In the genomic region with DNA sequence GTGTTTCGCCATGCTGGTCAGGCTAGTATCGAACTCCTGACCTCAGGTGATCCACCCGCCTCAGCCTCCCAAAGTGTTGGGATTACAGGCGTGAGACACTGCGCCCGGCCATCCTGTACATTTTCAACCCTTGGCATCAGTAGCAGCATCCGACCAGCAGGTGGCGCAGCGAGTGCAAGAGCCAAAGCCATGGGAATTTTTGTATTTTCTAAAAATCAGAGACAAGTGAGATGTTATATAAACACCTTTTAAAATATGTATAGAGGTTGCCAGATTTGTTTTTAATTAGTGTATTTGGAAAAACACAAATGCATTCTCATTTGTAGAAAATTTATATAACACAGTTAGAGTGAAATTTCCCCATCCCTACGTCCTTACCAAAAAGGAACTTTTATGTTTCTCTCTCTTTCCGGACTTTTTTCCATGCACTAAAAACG, we compare ENCODE assay signal across 8 cellular contexts. TPM values are rescaled to one million over a fixed set of nuclear protein-coding genes. Genes with fewer than 3 reads are reported as not detected.
A peak's percentile ranks its signal among the peaks of the same experiment; 100 is the strongest.
DNase-seq lines count a peak whose midpoint lies in the region; ATAC-seq, FAIRE-seq and TF ChIP-seq lines count a peak whose summit lies in the region.

No MANE protein-coding gene starts in this region.

- no peaks in the 10 kb centered on the region for H4K20me1 ChIP-seq in endothelial cell of umbilical vein (replicated peaks; ENCODE audit: control insufficient read depth, extremely low read depth, insufficient read depth, low read length)

- CTCF ChIA-PET in endothelial cell of umbilical vein (lab: Charles Lee), result interaction anchor here (0.7 to 8.9 kb wide), 32 partner anchors 9 to 390 kb away, joined by 3 to 195 read pairs (median 5); a partner anchor contains a TSS

- dilution Hi-C loops in endothelial cell of umbilical vein (cut with MboI; ENCODE audit: extremely low pct_ligation_motif_present, low sequenced_read_pairs), result no loop called here

- no TSS peak for BruUV-seq in endothelial cell of umbilical vein (replicated peaks; lab: Mats Ljungman, UMichigan)

- ATAC-seq in HG02852 (IDR thresholded peaks at IDR 0.05; ENCODE audit: unreplicated experiment) (peak; percentile 46), GM21447 (IDR thresholded peaks at IDR 0.05; ENCODE audit: unreplicated experiment) (no peak)

- no peak overlapping the region for H2AFZ ChIP-seq in endothelial cell of umbilical vein (ENCODE audit: low read depth, low read length)

- H3K9me3 ChIP-seq in endothelial cell of umbilical vein (replicated peaks; ENCODE audit: control insufficient read depth, insufficient read depth, low read length), result no peaks in the 10 kb centered on the region

- intact Hi-C loops in endothelial cell of umbilical vein (cut with micrococcal nuclease), result loop anchor here (1.0 to 10.0 kb wide), 6 partner anchors 14 to 987 kb away; no protein-coding TSS in a partner anchor

- H3K4me1 ChIP-seq in endothelial cell of umbilical vein (ENCODE audit: control insufficient read depth, extremely low read depth, insufficient read depth, low read length), result peaks cover 27% of the 10 kb centered on the region

- H3K9me1 ChIP-seq in endothelial cell of umbilical vein (replicated peaks; ENCODE audit: control insufficient read depth, extremely low read depth, insufficient read depth, low read length), result no peaks in the 10 kb centered on the region

- H3K27me3 ChIP-seq in endothelial cell of umbilical vein (ENCODE audit: control insufficient read depth in 2 of 2, insufficient read depth in 2 of 2, low read length in 2 of 2), result no peaks in the 10 kb centered on the region

- no peak overlapping the region for H3K4me2 ChIP-seq in endothelial cell of umbilical vein (ENCODE audit: insufficient read depth, low read length)

- TF ChIP-seq CTCF in endothelial cell of umbilical vein (IDR thresholded peaks at IDR 0.05; ENCODE audit: extremely low read depth in 1 of 2, insufficient read depth in 1 of 2, low read depth in 1 of 2, low read length in 2 of 2), result peak; percentile 79 to 83

- H3K9ac ChIP-seq in endothelial cell of umbilical vein (replicated peaks; ENCODE audit: extremely low read depth, insufficient read depth, low read length), result peak overlapping the region; percentile 74

- H3K79me2 ChIP-seq in endothelial cell of umbilical vein (ENCODE audit: control insufficient read depth, insufficient read depth, low read length), result no peaks in the 10 kb centered on the region

- DNase-seq in D341Med (ENCODE audit: low spot score) (peak; percentile 69), NOMO-1 (lab: John Stamatoyannopoulos, UW; ENCODE audit: unreplicated experiment in 2 of 2) (peak; percentile 63 to 72), endothelial cell of umbilical vein (ENCODE audit: low read depth, low spot score) (peak; percentile 75), myocyte (ENCODE audit: low read depth) (peak; percentile 85)
- peak; percentile 44 to 75 (median 45) for DNase-seq in activated CD8-positive, alpha-beta memory T cell treated with anti-CD3 and anti-CD28 coated beads for 48 hours (ENCODE audit: low read depth in 2 of 3, low spot score in 2 of 3)
- DNase-seq in stimulated activated CD8-positive, alpha-beta memory T cell treated with anti-CD3 and anti-CD28 coated beads, Interleukin-7, amount 100 ng/mL, for 1 hour (ENCODE audit: low read depth in 2 of 2), result peak; percentile 46 to 59

- no peak overlapping the region for H3K4me3 ChIP-seq in endothelial cell of umbilical vein (replicated peaks in 1 of 3; ENCODE audit: insufficient read depth in 1 of 3, low read depth in 1 of 3, low read length in 3 of 3)

- H3K27ac ChIP-seq in endothelial cell of umbilical vein (ENCODE audit: insufficient read depth, low read depth, low read length), result peak overlapping the region; percentile 91

- POLR2A ChIA-PET in endothelial cell of umbilical vein (lab: Charles Lee), result no interaction called here

- TF ChIP-seq POLR2A in endothelial cell of umbilical vein (IDR thresholded peaks at IDR 0.05; ENCODE audit: low read depth, low read length), result no peak

- no peaks in the 10 kb centered on the region for H3K36me3 ChIP-seq in endothelial cell of umbilical vein (ENCODE audit: control insufficient read depth in 2 of 2, extremely low read depth in 1 of 2, insufficient read depth in 2 of 2, low read length in 2 of 2)

- peak; percentile 78 for FAIRE-seq in endothelial cell of umbilical vein (lab: Jason Lieb, UNC)

TF ChIP-seq in endothelial cell of umbilical vein, 7 proteins besides CTCF, POLR2A, EP300 and RAD21:
- no peak for TF ChIP-seq MYC (IDR thresholded peaks at IDR 0.05; ENCODE audit: low read depth, low read length)
- no peak for TF ChIP-seq POLR2AphosphoS5 (IDR thresholded peaks at IDR 0.05; ENCODE audit: insufficient read depth, low read depth, low read length)
- no peak for TF ChIP-seq JUN (IDR thresholded peaks at IDR 0.05; ENCODE audit: borderline replicate concordance, insufficient read depth, insufficient read length, low read depth)
- TF ChIP-seq FOS (IDR thresholded peaks at IDR 0.05; ENCODE audit: borderline replicate concordance, insufficient read depth, low read length), result no peak
- TF ChIP-seq, protein P1, sequence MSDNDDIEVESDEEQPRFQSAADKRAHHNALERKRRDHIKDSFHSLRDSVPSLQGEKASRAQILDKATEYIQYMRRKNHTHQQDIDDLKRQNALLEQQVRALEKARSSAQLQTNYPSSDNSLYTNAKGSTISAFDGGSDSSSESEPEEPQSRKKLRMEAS (IDR thresholded peaks at IDR 0.05; ENCODE audit: insufficient read depth, insufficient read length), result no peak
- TF ChIP-seq EZH2 (IDR thresholded peaks at IDR 0.05; ENCODE audit: borderline replicate concordance, low read depth, low read length, severe bottlenecking), result no peak
- TF ChIP-seq GATA2 (IDR thresholded peaks at IDR 0.05; ENCODE audit: insufficient read depth, insufficient read length, low read depth, low read length), result no peak

RNA-seq across cellular contexts. Expression of a gene that starts 36.8 kb away (rescaled TPM):
- total RNA-seq in endothelial cell of umbilical vein (not detected in 2 replicates), myocyte (not detected in 2 replicates)
- polyA plus RNA-seq in endothelial cell of umbilical vein, result not detected in 2 replicates
- polyA plus RNA-seq in endothelial cell of umbilical vein (2011; cell fraction: cytosol; rRNA removed), result not detected in 2 replicates
- not detected in 2 replicates for polyA plus RNA-seq in endothelial cell of umbilical vein (2011; cell fraction: nucleus; rRNA removed)
- not detected in 2 replicates for polyA plus RNA-seq in endothelial cell of umbilical vein (2012)
- not detected in 2 replicates for polyA minus RNA-seq in endothelial cell of umbilical vein
- polyA minus RNA-seq in endothelial cell of umbilical vein (2011; cell fraction: cytosol; rRNA and poly(A)+ RNA removed), result not detected
- polyA minus RNA-seq in endothelial cell of umbilical vein (2011; cell fraction: nucleus; rRNA and poly(A)+ RNA removed), result not detected in 2 replicates
- polyA plus RNA-seq in myocyte (2012), result not detected

RNA-seq across cellular contexts. Expression of a gene that starts 52.4 kb away (rescaled TPM):
- total RNA-seq in endothelial cell of umbilical vein (27.2 and 29.4 TPM in 2 replicates), myocyte (32.8 and 34.3 TPM in 2 replicates)
- 11.8 and 12.7 TPM in 2 replicates for polyA plus RNA-seq in endothelial cell of umbilical vein
- 23.0 and 26.3 TPM in 2 replicates for polyA plus RNA-seq in endothelial cell of umbilical vein (2011; cell fraction: cytosol; rRNA removed)
- 18.2 and 22.5 TPM in 2 replicates for polyA plus RNA-seq in endothelial cell of umbilical vein (2011; cell fraction: nucleus; rRNA removed)
- polyA plus RNA-seq in endothelial cell of umbilical vein (2012), result 28.8 and 48.4 TPM in 2 replicates
- polyA minus RNA-seq in endothelial cell of umbilical vein, result 15.9 and 18.2 TPM in 2 replicates
- polyA minus RNA-seq in endothelial cell of umbilical vein (2011; cell fraction: cytosol; rRNA and poly(A)+ RNA removed), result 13.1 TPM
- polyA minus RNA-seq in endothelial cell of umbilical vein (2011; cell fraction: nucleus; rRNA and poly(A)+ RNA removed), result 16.2 and 26.4 TPM in 2 replicates
- 19.2 TPM for polyA plus RNA-seq in myocyte (2012)
